Comparison of ENCODE assay signal across 27 cellular contexts in the genomic region with DNA sequence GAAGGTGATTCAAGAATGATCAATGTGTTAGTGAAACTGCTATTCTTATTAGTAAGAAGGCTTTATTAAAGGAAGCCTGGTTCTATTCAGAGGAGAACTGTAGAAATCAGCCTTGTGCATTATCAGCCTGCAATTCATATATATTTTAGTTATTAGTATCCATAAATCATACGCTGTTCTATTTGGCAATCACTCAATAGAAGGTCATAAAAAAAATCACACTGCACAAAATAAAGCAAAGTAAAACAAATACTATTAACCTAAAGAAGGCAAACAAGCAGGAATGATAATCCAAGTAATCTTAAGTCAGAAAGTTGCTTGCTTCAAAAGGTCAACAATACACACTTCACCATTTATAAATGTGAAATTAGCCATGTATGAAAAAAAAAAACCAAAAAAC.
"Had no signal": no experiment of that assay in that cellular context is flagged by ENCODE, and none has a peak within 500 bp of the region (broad histone marks: within the 10 kb centered on the region; RNA-seq: fewer than 3 reads in every experiment).

No MANE protein-coding gene starts in this region.

- H3K36me3 Mint-ChIP-seq: mesothelial cell of epicardium, naive B cell had no signal

- H3K36me3 ChIP-seq: colonic mucosa, esophagus squamous epithelium, gastrocnemius medialis, heart right ventricle, left lung, lower lobe of right lung had no signal

- DNase-seq: colonic mucosa; cortex of kidney; effector CD8-positive, alpha-beta T cell; effector memory CD8-positive, alpha-beta T cell; endodermal cell; erythroblast; esophagus squamous epithelium; foreskin fibroblast; foreskin melanocyte; gastrocnemius medialis; glutamatergic neuron; head of caudate nucleus; heart right ventricle; hippocampal formation; left cardiac atrium; left lung; left ventricle myocardium superior; lower lobe of right lung; mesenchymal stem cell; mucosa of descending colon; naive B cell had no signal

- H3K4me1 Mint-ChIP-seq: endodermal cell had no signal

- H3K9me3 Mint-ChIP-seq: dendritic cell treated with granulocyte-macrophage colony-stimulating factor and Interleukin-4, amounts not matched to agents 40 ng/mL and 50 ng/mL, for 4 days; endodermal cell; mesothelial cell of epicardium; naive B cell had no signal

- H3K27me3 Mint-ChIP-seq: dendritic cell treated with granulocyte-macrophage colony-stimulating factor and Interleukin-4, amounts not matched to agents 40 ng/mL and 50 ng/mL, for 4 days; effector memory CD8-positive, alpha-beta T cell; naive B cell had no signal

- H3K27me3 ChIP-seq: colonic mucosa, esophagus squamous epithelium, gastrocnemius medialis, heart right ventricle, left lung had no signal

- H3K9me3 ChIP-seq: colonic mucosa, esophagus squamous epithelium, gastrocnemius medialis, heart right ventricle, left lung, lower lobe of right lung, mucosa of descending colon had no signal

- H3K4me1 ChIP-seq: colonic mucosa, gastrocnemius medialis, lower lobe of right lung had no signal

- FAIRE-seq: endometrium, keratinocyte had no signal

- H3K4me3 ChIP-seq: colonic mucosa, esophagus squamous epithelium, gastrocnemius medialis, heart right ventricle, left lung, lower lobe of right lung, mucosa of descending colon had no signal

- H3K4me3 Mint-ChIP-seq: dendritic cell treated with granulocyte-macrophage colony-stimulating factor and Interleukin-4, amounts not matched to agents 40 ng/mL and 50 ng/mL, for 4 days; effector memory CD8-positive, alpha-beta T cell; endodermal cell; mesothelial cell of epicardium; naive B cell had no signal

- H3K27ac Mint-ChIP-seq: dendritic cell treated with granulocyte-macrophage colony-stimulating factor and Interleukin-4, amounts not matched to agents 40 ng/mL and 50 ng/mL, for 4 days; effector memory CD8-positive, alpha-beta T cell; endodermal cell; mesothelial cell of epicardium; naive B cell had no signal

- ATAC-seq: effector memory CD8-positive, alpha-beta T cell; esophagus mucosa; gastrocnemius medialis; heart right ventricle; left cardiac atrium; left lung; left ventricle myocardium superior; lower lobe of right lung; mucosa of descending colon had no signal

- H3K27ac ChIP-seq: colonic mucosa, epithelial cell of prostate, esophagus squamous epithelium, gastrocnemius medialis, heart right ventricle, left lung, lower lobe of right lung had no signal
